In the genomic region with DNA sequence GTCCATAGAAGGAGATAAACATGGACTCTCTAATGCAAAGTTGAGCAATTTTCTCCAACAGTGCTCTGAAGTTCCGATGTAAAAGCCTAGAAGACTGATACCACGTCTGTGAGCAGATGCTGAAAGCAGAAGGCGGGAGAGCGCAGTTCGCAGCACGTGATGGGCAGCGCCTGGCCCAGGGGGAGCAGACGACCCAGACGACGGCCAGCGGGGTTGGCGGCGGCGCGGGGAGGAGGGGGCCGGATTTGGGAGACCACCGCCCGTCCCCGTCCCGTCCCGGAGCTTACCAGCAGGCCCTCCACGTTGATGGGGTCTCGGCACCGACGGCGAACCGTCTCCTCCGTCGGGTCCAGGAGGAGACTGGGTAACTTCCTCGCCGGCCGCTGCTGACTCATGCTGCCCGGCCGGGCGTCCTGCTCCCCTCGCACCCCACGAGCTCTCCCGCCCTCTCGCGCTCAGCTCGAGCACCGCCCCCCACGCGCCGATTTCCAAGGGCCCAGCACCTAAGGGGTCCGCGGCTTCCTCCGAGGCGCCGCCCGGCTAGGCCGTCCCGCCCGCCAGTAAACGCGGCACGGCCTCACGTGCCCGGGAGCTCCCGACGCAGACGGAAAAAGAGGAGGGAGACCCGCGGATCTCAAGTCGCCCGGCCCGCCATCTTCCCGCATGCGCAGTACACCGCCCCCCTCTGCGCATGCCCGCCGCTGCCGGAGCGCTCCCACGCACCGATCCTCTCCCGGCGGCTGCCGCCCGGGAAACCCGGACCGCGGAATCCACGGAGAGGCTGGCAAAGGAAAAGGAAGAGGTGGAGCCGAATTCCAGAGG, we compare ENCODE assay signal across 1 cellular context.
TF ChIP-seq lines count a peak whose summit lies in the region.

A gene with protein sequence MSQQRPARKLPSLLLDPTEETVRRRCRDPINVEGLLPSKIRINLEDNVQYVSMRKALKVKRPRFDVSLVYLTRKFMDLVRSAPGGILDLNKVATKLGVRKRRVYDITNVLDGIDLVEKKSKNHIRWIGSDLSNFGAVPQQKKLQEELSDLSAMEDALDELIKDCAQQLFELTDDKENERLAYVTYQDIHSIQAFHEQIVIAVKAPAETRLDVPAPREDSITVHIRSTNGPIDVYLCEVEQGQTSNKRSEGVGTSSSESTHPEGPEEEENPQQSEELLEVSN (minus strand): TSS at position 677 of the 822 bp plus-strand sequence. CDS start 282 bp downstream, at position 395.

TF ChIP-seq in K562, 482 proteins besides CTCF, POLR2A, EP300 and RAD21 (continued from another document and continues in another):
- TF ChIP-seq, protein P1, sequence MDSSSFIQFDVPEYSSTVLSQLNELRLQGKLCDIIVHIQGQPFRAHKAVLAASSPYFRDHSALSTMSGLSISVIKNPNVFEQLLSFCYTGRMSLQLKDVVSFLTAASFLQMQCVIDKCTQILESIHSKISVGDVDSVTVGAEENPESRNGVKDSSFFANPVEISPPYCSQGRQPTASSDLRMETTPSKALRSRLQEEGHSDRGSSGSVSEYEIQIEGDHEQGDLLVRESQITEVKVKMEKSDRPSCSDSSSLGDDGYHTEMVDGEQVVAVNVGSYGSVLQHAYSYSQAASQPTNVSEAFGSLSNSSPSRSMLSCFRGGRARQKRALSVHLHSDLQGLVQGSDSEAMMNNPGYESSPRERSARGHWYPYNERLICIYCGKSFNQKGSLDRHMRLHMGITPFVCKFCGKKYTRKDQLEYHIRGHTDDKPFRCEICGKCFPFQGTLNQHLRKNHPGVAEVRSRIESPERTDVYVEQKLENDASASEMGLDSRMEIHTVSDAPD (CRISPR knock-in tag; IDR thresholded peaks at IDR 0.05) = no peak
- TF ChIP-seq ESRRB (CRISPR knock-in tag; IDR thresholded peaks at IDR 0.05; ENCODE audit: borderline replicate concordance) (no peak), GATA2 (CRISPR knock-in tag; IDR thresholded peaks at IDR 0.05) (0 out of 2 replicates have a peak, but pooled peaks have one; percentile 41), KDM2B (CRISPR knock-in tag; IDR thresholded peaks at IDR 0.05) (no peak), ZNF282 (CRISPR knock-in tag; IDR thresholded peaks at IDR 0.05) (peak; percentile 98), MYC (IDR thresholded peaks at IDR 0.05; ENCODE audit: low read depth, low read length) (peak; percentile 58), MYC (CRISPR knock-in tag; IDR thresholded peaks at IDR 0.05; ENCODE audit: borderline replicate concordance, low read depth) (peak; percentile 49; the same call in 1 of the 2 replicates), SIN3A (IDR thresholded peaks at IDR 0.05; ENCODE audit: borderline replicate concordance in 2 of 2, control insufficient read depth in 1 of 2, low read depth in 2 of 2, low read length in 2 of 2) (0 out of 4 replicates have a peak, but pooled peaks of 1 of the 2 experiments have one; percentile 11), MCM3 (IDR thresholded peaks at IDR 0.05) (no peak), ZSCAN32 (CRISPR knock-in tag; IDR thresholded peaks at IDR 0.05) (no peak), CBX1 (IDR thresholded peaks at IDR 0.05; ENCODE audit: low read depth) (peak; percentile 74), ZEB2 (IDR thresholded peaks at IDR 0.05) (no peak), NCOA4 (IDR thresholded peaks at IDR 0.05; ENCODE audit: partially characterized antibody) (no peak), FOXA3 (CRISPR knock-in tag; conservative IDR thresholded peaks at IDR 0.05 in 1 of 2, IDR thresholded peaks at IDR 0.05 in 1 of 2) (peak in 1 of 2 experiments; percentile 94; a peak in 2 of 4 replicates), ZNF561 (CRISPR knock-in tag; conservative IDR thresholded peaks at IDR 0.05) (0 out of 2 replicates have a peak, but pooled peaks have one; percentile 11), ZBED1 (IDR thresholded peaks at IDR 0.05) (peak; percentile 29; the same call in 1 of the 2 replicates), HDGF (IDR thresholded peaks at IDR 0.05) (no peak), ZNF232 (CRISPR knock-in tag; IDR thresholded peaks at IDR 0.05) (peak; percentile 97), ZNF3 (CRISPR knock-in tag; IDR thresholded peaks at IDR 0.05) (no peak), SMAD4 (CRISPR knock-in tag; conservative IDR thresholded peaks at IDR 0.05) (peak; percentile 83), CBFA2T2 (conservative IDR thresholded peaks at IDR 0.05) (peak; percentile 8), PHTF2 (CRISPR knock-in tag; IDR thresholded peaks at IDR 0.05) (no peak), POLR2H (tag; IDR thresholded peaks at IDR 0.05; ENCODE audit: low read depth) (peak; percentile 59), ZNF133 (CRISPR knock-in tag; IDR thresholded peaks at IDR 0.05) (no peak), HDAC3 (IDR thresholded peaks at IDR 0.05; ENCODE audit: borderline replicate concordance, partially characterized antibody) (peak; percentile 98), ELF2 (CRISPR knock-in tag; IDR thresholded peaks at IDR 0.05) (no peak), ZNF764 (CRISPR knock-in tag; IDR thresholded peaks at IDR 0.05; ENCODE audit: low read depth) (no peak), CREBBP (IDR thresholded peaks at IDR 0.05; ENCODE audit: low read depth, low read length) (no peak), CCNT2 (IDR thresholded peaks at IDR 0.05; ENCODE audit: borderline replicate concordance, extremely low read depth, insufficient read length, low read depth, low read length) (peak; percentile 73)
- TF ChIP-seq, protein P2, sequence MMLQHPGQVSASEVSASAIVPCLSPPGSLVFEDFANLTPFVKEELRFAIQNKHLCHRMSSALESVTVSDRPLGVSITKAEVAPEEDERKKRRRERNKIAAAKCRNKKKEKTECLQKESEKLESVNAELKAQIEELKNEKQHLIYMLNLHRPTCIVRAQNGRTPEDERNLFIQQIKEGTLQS (IDR thresholded peaks at IDR 0.05) = peak; percentile 86
- TF ChIP-seq, protein P2 (CRISPR knock-in tag; conservative IDR thresholded peaks at IDR 0.05) = peak; percentile 87; the same call in 1 of the 2 replicates
- TF ChIP-seq, protein P3, sequence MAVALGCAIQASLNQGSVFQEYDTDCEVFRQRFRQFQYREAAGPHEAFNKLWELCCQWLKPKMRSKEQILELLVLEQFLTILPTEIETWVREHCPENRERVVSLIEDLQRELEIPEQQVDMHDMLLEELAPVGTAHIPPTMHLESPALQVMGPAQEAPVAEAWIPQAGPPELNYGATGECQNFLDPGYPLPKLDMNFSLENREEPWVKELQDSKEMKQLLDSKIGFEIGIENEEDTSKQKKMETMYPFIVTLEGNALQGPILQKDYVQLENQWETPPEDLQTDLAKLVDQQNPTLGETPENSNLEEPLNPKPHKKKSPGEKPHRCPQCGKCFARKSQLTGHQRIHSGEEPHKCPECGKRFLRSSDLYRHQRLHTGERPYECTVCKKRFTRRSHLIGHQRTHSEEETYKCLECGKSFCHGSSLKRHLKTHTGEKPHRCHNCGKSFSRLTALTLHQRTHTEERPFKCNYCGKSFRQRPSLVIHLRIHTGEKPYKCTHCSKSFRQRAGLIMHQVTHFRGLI (CRISPR knock-in tag; IDR thresholded peaks at IDR 0.05) = no peak
- TF ChIP-seq, protein P4, sequence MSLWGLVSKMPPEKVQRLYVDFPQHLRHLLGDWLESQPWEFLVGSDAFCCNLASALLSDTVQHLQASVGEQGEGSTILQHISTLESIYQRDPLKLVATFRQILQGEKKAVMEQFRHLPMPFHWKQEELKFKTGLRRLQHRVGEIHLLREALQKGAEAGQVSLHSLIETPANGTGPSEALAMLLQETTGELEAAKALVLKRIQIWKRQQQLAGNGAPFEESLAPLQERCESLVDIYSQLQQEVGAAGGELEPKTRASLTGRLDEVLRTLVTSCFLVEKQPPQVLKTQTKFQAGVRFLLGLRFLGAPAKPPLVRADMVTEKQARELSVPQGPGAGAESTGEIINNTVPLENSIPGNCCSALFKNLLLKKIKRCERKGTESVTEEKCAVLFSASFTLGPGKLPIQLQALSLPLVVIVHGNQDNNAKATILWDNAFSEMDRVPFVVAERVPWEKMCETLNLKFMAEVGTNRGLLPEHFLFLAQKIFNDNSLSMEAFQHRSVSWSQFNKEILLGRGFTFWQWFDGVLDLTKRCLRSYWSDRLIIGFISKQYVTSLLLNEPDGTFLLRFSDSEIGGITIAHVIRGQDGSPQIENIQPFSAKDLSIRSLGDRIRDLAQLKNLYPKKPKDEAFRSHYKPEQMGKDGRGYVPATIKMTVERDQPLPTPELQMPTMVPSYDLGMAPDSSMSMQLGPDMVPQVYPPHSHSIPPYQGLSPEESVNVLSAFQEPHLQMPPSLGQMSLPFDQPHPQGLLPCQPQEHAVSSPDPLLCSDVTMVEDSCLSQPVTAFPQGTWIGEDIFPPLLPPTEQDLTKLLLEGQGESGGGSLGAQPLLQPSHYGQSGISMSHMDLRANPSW (CRISPR knock-in tag; IDR thresholded peaks at IDR 0.05) = 0 out of 2 replicates have a peak, but pooled peaks have one; percentile 95
- TF ChIP-seq, protein P5, sequence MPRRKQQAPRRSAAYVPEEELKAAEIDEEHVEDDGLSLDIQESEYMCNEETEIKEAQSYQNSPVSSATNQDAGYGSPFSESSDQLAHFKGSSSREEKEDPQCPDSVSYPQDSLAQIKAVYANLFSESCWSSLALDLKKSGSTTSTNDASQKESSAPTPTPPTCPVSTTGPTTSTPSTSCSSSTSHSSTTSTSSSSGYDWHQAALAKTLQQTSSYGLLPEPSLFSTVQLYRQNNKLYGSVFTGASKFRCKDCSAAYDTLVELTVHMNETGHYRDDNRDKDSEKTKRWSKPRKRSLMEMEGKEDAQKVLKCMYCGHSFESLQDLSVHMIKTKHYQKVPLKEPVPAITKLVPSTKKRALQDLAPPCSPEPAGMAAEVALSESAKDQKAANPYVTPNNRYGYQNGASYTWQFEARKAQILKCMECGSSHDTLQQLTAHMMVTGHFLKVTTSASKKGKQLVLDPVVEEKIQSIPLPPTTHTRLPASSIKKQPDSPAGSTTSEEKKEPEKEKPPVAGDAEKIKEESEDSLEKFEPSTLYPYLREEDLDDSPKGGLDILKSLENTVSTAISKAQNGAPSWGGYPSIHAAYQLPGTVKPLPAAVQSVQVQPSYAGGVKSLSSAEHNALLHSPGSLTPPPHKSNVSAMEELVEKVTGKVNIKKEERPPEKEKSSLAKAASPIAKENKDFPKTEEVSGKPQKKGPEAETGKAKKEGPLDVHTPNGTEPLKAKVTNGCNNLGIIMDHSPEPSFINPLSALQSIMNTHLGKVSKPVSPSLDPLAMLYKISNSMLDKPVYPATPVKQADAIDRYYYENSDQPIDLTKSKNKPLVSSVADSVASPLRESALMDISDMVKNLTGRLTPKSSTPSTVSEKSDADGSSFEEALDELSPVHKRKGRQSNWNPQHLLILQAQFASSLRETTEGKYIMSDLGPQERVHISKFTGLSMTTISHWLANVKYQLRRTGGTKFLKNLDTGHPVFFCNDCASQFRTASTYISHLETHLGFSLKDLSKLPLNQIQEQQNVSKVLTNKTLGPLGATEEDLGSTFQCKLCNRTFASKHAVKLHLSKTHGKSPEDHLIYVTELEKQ (CRISPR knock-in tag; IDR thresholded peaks at IDR 0.05) = no peak
- TF ChIP-seq, protein P6, sequence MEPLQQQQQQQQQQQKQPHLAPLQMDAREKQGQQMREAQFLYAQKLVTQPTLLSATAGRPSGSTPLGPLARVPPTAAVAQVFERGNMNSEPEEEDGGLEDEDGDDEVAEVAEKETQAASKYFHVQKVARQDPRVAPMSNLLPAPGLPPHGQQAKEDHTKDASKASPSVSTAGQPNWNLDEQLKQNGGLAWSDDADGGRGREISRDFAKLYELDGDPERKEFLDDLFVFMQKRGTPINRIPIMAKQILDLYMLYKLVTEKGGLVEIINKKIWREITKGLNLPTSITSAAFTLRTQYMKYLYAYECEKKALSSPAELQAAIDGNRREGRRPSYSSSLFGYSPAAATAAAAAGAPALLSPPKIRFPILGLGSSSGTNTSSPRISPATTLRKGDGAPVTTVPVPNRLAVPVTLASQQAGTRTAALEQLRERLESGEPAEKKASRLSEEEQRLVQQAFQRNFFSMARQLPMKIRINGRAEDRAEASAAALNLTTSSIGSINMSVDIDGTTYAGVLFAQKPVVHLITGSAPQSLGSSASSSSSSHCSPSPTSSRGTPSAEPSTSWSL (CRISPR knock-in tag; IDR thresholded peaks at IDR 0.05; ENCODE audit: borderline replicate concordance) = no peak
- TF ChIP-seq, protein P7, sequence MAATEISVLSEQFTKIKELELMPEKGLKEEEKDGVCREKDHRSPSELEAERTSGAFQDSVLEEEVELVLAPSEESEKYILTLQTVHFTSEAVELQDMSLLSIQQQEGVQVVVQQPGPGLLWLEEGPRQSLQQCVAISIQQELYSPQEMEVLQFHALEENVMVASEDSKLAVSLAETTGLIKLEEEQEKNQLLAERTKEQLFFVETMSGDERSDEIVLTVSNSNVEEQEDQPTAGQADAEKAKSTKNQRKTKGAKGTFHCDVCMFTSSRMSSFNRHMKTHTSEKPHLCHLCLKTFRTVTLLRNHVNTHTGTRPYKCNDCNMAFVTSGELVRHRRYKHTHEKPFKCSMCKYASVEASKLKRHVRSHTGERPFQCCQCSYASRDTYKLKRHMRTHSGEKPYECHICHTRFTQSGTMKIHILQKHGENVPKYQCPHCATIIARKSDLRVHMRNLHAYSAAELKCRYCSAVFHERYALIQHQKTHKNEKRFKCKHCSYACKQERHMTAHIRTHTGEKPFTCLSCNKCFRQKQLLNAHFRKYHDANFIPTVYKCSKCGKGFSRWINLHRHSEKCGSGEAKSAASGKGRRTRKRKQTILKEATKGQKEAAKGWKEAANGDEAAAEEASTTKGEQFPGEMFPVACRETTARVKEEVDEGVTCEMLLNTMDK (IDR thresholded peaks at IDR 0.05; ENCODE audit: borderline replicate concordance, insufficient read depth, low read depth, low read length, poor library complexity, severe bottlenecking) = no peak
- TF ChIP-seq, protein P8, sequence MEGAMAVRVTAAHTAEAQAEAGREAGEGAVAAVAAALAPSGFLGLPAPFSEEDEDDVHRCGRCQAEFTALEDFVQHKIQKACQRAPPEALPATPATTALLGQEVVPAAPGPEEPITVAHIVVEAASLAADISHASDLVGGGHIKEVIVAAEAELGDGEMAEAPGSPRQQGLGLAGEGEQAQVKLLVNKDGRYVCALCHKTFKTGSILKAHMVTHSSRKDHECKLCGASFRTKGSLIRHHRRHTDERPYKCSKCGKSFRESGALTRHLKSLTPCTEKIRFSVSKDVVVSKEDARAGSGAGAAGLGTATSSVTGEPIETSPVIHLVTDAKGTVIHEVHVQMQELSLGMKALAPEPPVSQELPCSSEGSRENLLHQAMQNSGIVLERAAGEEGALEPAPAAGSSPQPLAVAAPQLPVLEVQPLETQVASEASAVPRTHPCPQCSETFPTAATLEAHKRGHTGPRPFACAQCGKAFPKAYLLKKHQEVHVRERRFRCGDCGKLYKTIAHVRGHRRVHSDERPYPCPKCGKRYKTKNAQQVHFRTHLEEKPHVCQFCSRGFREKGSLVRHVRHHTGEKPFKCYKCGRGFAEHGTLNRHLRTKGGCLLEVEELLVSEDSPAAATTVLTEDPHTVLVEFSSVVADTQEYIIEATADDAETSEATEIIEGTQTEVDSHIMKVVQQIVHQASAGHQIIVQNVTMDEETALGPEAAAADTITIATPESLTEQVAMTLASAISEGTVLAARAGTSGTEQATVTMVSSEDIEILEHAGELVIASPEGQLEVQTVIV (CRISPR knock-in tag; IDR thresholded peaks at IDR 0.05; ENCODE audit: borderline replicate concordance) = no peak
- TF ChIP-seq, protein P9, sequence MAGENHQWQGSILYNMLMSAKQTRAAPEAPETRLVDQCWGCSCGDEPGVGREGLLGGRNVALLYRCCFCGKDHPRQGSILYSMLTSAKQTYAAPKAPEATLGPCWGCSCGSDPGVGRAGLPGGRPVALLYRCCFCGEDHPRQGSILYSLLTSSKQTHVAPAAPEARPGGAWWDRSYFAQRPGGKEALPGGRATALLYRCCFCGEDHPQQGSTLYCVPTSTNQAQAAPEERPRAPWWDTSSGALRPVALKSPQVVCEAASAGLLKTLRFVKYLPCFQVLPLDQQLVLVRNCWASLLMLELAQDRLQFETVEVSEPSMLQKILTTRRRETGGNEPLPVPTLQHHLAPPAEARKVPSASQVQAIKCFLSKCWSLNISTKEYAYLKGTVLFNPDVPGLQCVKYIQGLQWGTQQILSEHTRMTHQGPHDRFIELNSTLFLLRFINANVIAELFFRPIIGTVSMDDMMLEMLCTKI (IDR thresholded peaks at IDR 0.05; ENCODE audit: partially characterized antibody) = no peak
